In the genomic region with DNA sequence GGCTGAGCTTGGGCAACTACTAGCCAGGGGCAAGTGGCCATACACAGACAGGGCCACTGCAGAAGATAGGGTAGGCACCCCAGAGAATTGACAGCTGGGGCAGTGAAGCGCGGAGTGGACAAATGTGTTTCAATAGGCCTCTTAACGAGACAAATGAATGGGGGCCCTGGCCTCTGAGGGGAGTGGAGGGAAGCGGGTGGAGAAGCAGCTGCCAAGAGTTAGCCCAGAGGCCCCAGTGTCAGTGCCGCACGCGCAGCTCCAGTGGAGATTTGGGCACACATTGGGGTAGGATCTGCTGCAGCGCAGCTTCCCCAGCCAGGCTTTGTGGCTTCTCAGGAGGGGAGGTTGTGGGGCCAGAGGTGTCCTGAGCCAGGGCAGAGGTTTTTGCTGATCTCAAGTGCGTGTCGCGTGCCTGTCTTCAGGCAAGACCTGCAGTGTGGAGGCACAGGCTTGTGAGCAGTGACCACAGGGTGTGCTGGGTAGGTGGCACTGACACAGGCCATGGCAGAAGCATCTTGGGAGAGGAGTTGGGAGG, we compare ENCODE assay signal across 14 cellular contexts. TPM values are rescaled to one million over a fixed set of nuclear protein-coding genes. Genes with fewer than 3 reads are reported as not detected.
DNase-seq lines count a peak whose midpoint lies in the region; TF ChIP-seq lines count a peak whose summit lies in the region.
"Had no signal": no experiment of that assay in that cellular context is flagged by ENCODE, and none has a peak within 500 bp of the region (broad histone marks: within the 10 kb centered on the region; RNA-seq: fewer than 3 reads in every experiment).

No MANE protein-coding gene starts in this region.

- no peaks in the 10 kb centered on the region for H3K9me3 ChIP-seq in muscle layer of duodenum (ENCODE audit: control insufficient read depth in 1 of 2, low read length in 2 of 2)
- no peaks in the 10 kb centered on the region for H3K9me3 ChIP-seq in transverse colon
- H3K9me3 ChIP-seq: gastrocnemius medialis, HAP-1 had no signal

- H3K4me1 ChIP-seq in muscle layer of duodenum (ENCODE audit: control insufficient read depth in 1 of 2, insufficient read depth in 2 of 2, low read length in 2 of 2) (peaks cover 1 to 10% of the 10 kb centered on the region in 2 donors), transverse colon (peaks cover 80 to 98% (median 94%) of the 10 kb centered on the region in 4 donors)
- H3K4me1 ChIP-seq: gastrocnemius medialis had no signal

- in situ Hi-C loops in transverse colon (cut with MboI; ENCODE audit: low pct_ligation_motif_present in 1 of 4, low pct_unique_long_range_greater_than_20kb in 1 of 4, low sequenced_read_pairs in 3 of 4): loop anchor here in 1 of 4 donors (25.0 kb wide), 1 partner anchor 390 kb away; a partner anchor contains a TSS
- in situ Hi-C loops in ACHN (cut with HindIII; ENCODE audit: low pct_ligation_motif_present, low pct_unique_long_range_greater_than_20kb, low sequenced_read_pairs): no loop called here

- DNase-seq in NCI-H1417 (lab: John Stamatoyannopoulos, UW): peak in 2 of 3 experiments; percentile 51 to 57
- DNase-seq in NCI-H1417 treated with DMSO at 0.1 percent for 48 hours (lab: John Stamatoyannopoulos, UW): no peak
- peak in 7 of 10 donors; percentile 45 to 78 (median 67) for DNase-seq in dorsolateral prefrontal cortex
- DNase-seq in transverse colon: no peak
- no peak for DNase-seq in NCI-H146 (lab: John Stamatoyannopoulos, UW)
- DNase-seq in NCI-H2171 (lab: John Stamatoyannopoulos, UW): no peak
- no peak for DNase-seq in ACHN
- DNase-seq: DND-41; gastrocnemius medialis; NCI-H1436; stimulated activated CD4-positive, alpha-beta T cell treated with anti-CD3 and anti-CD28 coated beads, Interleukin-2, amount 100 ng/mL, for 48 hours had no signal

- no peak for TF ChIP-seq POLR2A in transverse colon (IDR thresholded peaks at IDR 0.05)

- TF ChIP-seq CTCF in dorsolateral prefrontal cortex (IDR thresholded peaks at IDR 0.05 in 54 of 56, conservative IDR thresholded peaks at IDR 0.05 in 2 of 56; ENCODE audit: low read depth in 1 of 56, partially characterized antibody in 56 of 56): no peak
- no peak for TF ChIP-seq CTCF in transverse colon (IDR thresholded peaks at IDR 0.05)

- H3K4me3 ChIP-seq in dorsolateral prefrontal cortex (no peak overlapping the region), muscle layer of duodenum (ENCODE audit: low read depth in 1 of 2, low read length in 2 of 2) (no peak overlapping the region), transverse colon (no peak overlapping the region)
- H3K4me3 ChIP-seq: coronary artery, gastrocnemius medialis, HAP-1 had no signal

- intact Hi-C loops in dorsolateral prefrontal cortex (cut with DNase I) (no loop called here), transverse colon (cut with DNase I; ENCODE audit: low total_unique reads) (no loop called here)

- WGBS in transverse colon (ENCODE audit: low coverage in 1 of 2), 2 donors: 75 to 100% methylated on average over 1 to 11 of the region's 11 CpGs

- H3K27me3 ChIP-seq in dorsolateral prefrontal cortex: no peaks in the 10 kb centered on the region
- no peaks in the 10 kb centered on the region for H3K27me3 ChIP-seq in muscle layer of duodenum (ENCODE audit: low read depth, low read length)
- no peaks in the 10 kb centered on the region for H3K27me3 ChIP-seq in transverse colon
- H3K27me3 ChIP-seq: gastrocnemius medialis had no signal

- no peaks in the 10 kb centered on the region for H3K36me3 ChIP-seq in muscle layer of duodenum (ENCODE audit: control insufficient read depth in 1 of 2, insufficient read depth in 2 of 2, low read length in 2 of 2)
- no peaks in the 10 kb centered on the region for H3K36me3 ChIP-seq in transverse colon
- H3K36me3 ChIP-seq: gastrocnemius medialis had no signal

- no peak for TF ChIP-seq EP300 in transverse colon (IDR thresholded peaks at IDR 0.05; ENCODE audit: low read depth)

- H3K27ac ChIP-seq in dorsolateral prefrontal cortex: peak overlapping the region; percentile 2 to 98 (median 85)
- H3K27ac ChIP-seq in muscle layer of duodenum (ENCODE audit: low read length): peak overlapping the region; percentile 19
- peak overlapping the region; percentile 82 to 94 (median 90) for H3K27ac ChIP-seq in transverse colon
- H3K27ac ChIP-seq: coronary artery, gastrocnemius medialis had no signal

RNA-seq across cellular contexts. Expression of a gene that starts 16.9 kb away (rescaled TPM):
- total RNA-seq in dorsolateral prefrontal cortex: 100 to 1,000 TPM; 123 to 271 (median 184) TPM
- 100 to 1,000 TPM; 278 to 549 (median 404) TPM for total RNA-seq in transverse colon

Comparison
In these comparisons a context has a peak if more than half of its experiments do, and no peak if none do; other contexts are left out.
1. DNase-seq: peak in NCI-H1417 (2 of 3) and dorsolateral prefrontal cortex (7 of 10); none in NCI-H1417 treated with DMSO at 0.1 percent for 48 hours (single experiment), transverse colon (single experiment), NCI-H146 (single experiment), NCI-H2171 (single experiment) and ACHN (single experiment).
2. H3K27ac ChIP-seq: peak in every context shown above with its lines; median percentile 90 in transverse colon; 85 in dorsolateral prefrontal cortex; 19 in muscle layer of duodenum.